Comparison of ENCODE assay signal across 15 cellular contexts in the genomic region with DNA sequence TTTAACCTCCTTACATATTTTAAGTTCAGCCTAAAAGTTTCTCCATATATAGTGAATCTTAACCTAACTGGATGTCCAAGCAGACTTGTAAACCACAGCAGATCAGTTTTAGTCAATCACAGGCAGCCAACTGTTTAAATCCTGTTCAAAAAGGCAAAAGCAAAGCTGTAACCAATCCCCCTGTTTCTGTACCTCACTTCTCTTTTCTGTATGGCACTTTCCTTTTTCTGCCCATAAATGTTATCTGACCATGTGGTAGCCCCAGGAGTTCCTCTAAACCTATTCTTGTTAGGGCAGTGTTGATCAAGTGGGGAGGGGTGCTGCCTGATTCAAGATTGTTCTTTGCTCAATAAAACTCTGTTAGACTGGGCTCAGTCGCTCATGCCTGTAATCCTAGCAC. TPM values are rescaled to one million over a fixed set of nuclear protein-coding genes. Genes with fewer than 3 reads are reported as not detected.
DNase-seq lines count a peak whose midpoint lies in the region; ATAC-seq, FAIRE-seq and TF ChIP-seq lines count a peak whose summit lies in the region.
"Had no signal": no experiment of that assay in that cellular context is flagged by ENCODE, and none has a peak within 500 bp of the region (broad histone marks: within the 10 kb centered on the region; RNA-seq: fewer than 3 reads in every experiment).

No MANE protein-coding gene starts in this region.

- H2AFZ ChIP-seq in GM12878 (ENCODE audit: control insufficient read depth, low read depth, low read length), result no peak overlapping the region
- no peak overlapping the region for H2AFZ ChIP-seq in smooth muscle cell (ENCODE audit: low read depth)

- peak; percentile 45 to 75 for DNase-seq in NOMO-1 (lab: John Stamatoyannopoulos, UW; ENCODE audit: unreplicated experiment in 2 of 2)
- no peak for DNase-seq in GM12878 (ENCODE audit: low read depth, low spot score)
- DNase-seq in smooth muscle cell (lab: John Stamatoyannopoulos, UW; ENCODE audit: unreplicated experiment), result no peak
- DNase-seq in A673 (ENCODE audit: low spot score), result no peak
- DNase-seq: CD8-positive, alpha-beta T cell; H9; Karpas-422; NCI-H1417 treated with DMSO at 0.1 percent for 48 hours; NCI-H2029 treated with DMSO at 0.1 percent for 48 hours; NCI-H510A treated with DMSO at 0.1 percent for 48 hours; T-helper 1 cell had no signal

- SMC1A ChIA-PET in GM12878 (lab: Charles Lee; ENCODE audit: uncharacterized antibody, unreplicated experiment), result interaction anchor here (2.5 kb wide), 1 partner anchor 8 kb away, joined by 7 read pairs; no protein-coding TSS in a partner anchor

- TF ChIP-seq RAD21 in GM12878 (IDR thresholded peaks at IDR 0.05; ENCODE audit: insufficient read depth, low read depth, low read length), result no peak

- H3K27me3 ChIP-seq in HUES48 (ENCODE audit: control insufficient read depth, insufficient read depth, low read length), result peaks cover 46% of the 10 kb centered on the region
- H3K27me3 ChIP-seq in GM12878 (replicated peaks in 1 of 2; ENCODE audit: control insufficient read depth in 2 of 2, insufficient read depth in 2 of 2, low read length in 1 of 2), result no peaks in the 10 kb centered on the region
- H3K27me3 ChIP-seq in smooth muscle cell (ENCODE audit: low read depth), result no peaks in the 10 kb centered on the region
- peaks cover 25% of the 10 kb centered on the region for H3K27me3 ChIP-seq in A673 (replicated peaks; ENCODE audit: insufficient read depth, low read depth, low read length, poor library complexity)

- ATAC-seq in GM12878 (peak; percentile 68), HG03159 (IDR thresholded peaks at IDR 0.05; ENCODE audit: unreplicated experiment) (no peak), HG03571 (IDR thresholded peaks at IDR 0.05; ENCODE audit: unreplicated experiment) (no peak)
- ATAC-seq: CD8-positive, alpha-beta T cell had no signal

- no peak for FAIRE-seq in GM12878 (lab: Jason Lieb, UNC)

- peaks cover 14% of the 10 kb centered on the region for H3F3A ChIP-seq in smooth muscle cell (ENCODE audit: low read depth)

- POLR2A ChIA-PET in GM12878 (lab: Charles Lee), result no interaction called here
- POLR2A ChIA-PET in A673 (lab: Charles Lee; ENCODE audit: low non-redundant PET), result no interaction called here

- H3K36me3 ChIP-seq in HUES48 (ENCODE audit: control insufficient read depth, insufficient read depth, low read length), result no peaks in the 10 kb centered on the region
- H3K36me3 ChIP-seq in GM12878 (ENCODE audit: control insufficient read depth in 2 of 2, insufficient read depth in 2 of 2, low read length in 1 of 2), result no peaks in the 10 kb centered on the region
- H3K36me3 ChIP-seq in smooth muscle cell (ENCODE audit: low read depth), result no peaks in the 10 kb centered on the region
- no peaks in the 10 kb centered on the region for H3K36me3 ChIP-seq in A673 (ENCODE audit: insufficient read depth, low read length, poor library complexity, severe bottlenecking)

- CTCF ChIA-PET in GM12878 (lab: Yijun Ruan, JAX) (interaction anchor here (0.7 to 2.4 kb wide), 2 partner anchors 128 to 143 kb away, joined by 3 to 9 read pairs; no protein-coding TSS in a partner anchor), A673 (lab: Charles Lee) (interaction anchor here (0.6 to 1.0 kb wide), 2 partner anchors 128 to 479 kb away, joined by 3 to 8 read pairs; no protein-coding TSS in a partner anchor)

- no peak for TF ChIP-seq POLR2A in GM12878 (IDR thresholded peaks at IDR 0.05; ENCODE audit: low read depth, low read length)

- H3K4me1 ChIP-seq in HUES48 (ENCODE audit: control insufficient read depth, insufficient read depth, low read length) (peaks cover 69% of the 10 kb centered on the region), GM12878 (ENCODE audit: control insufficient read depth, insufficient read depth, low read length) (no peaks in the 10 kb centered on the region), smooth muscle cell (ENCODE audit: low read depth) (peaks cover 26% of the 10 kb centered on the region), A673 (ENCODE audit: insufficient read depth, low read length, poor library complexity, severe bottlenecking) (peaks cover 14% of the 10 kb centered on the region)

- TF ChIP-seq CTCF in GM12878 (IDR thresholded peaks at IDR 0.05 in 2 of 3, conservative IDR thresholded peaks at IDR 0.05 in 1 of 3; ENCODE audit: control insufficient read depth in 2 of 3, extremely low read depth in 1 of 3, insufficient read depth in 1 of 3, low read depth in 3 of 3, low read length in 3 of 3) (no peak), smooth muscle cell (IDR thresholded peaks at IDR 0.05; ENCODE audit: borderline replicate concordance, insufficient read depth, poor library complexity, severe bottlenecking) (no peak), A673 (conservative IDR thresholded peaks at IDR 0.05; ENCODE audit: low read depth, low read length) (no peak)

- WGBS in GM12878 (ENCODE audit: insufficient coverage, insufficient replicate concordance, low lambda C conversion rate, missing lambda C conversion rate), result 6% methylated on average over 1 of the region's 1 CpG
- 55% methylated on average over 1 of the region's 1 CpG for WGBS in smooth muscle cell (ENCODE audit: low lambda C conversion rate)

- RAD21 ChIA-PET in GM12878 (lab: Charles Lee; ENCODE audit: unreplicated experiment), result interaction anchor here (0.7 to 1.7 kb wide), 4 partner anchors 9 to 175 kb away, joined by 3 to 6 read pairs (median 4); no protein-coding TSS in a partner anchor

- in situ Hi-C loops in GM12878 (cut with MboI), result no loop called here

- intact Hi-C loops in GM12878 (cut with micrococcal nuclease; ENCODE audit: unreplicated experiment), result no loop called here
- intact Hi-C loops in A673 (cut with micrococcal nuclease; ENCODE audit: unreplicated experiment), result no loop called here

- H3K4me2 ChIP-seq in GM12878 (ENCODE audit: control insufficient read depth, insufficient read depth) (no peak overlapping the region), smooth muscle cell (no peak overlapping the region)

- H3K9me3 ChIP-seq in HUES48 (ENCODE audit: control insufficient read depth, insufficient read depth, low read length) (no peaks in the 10 kb centered on the region), GM12878 (replicated peaks; ENCODE audit: control insufficient read depth, insufficient read depth, low read length) (no peaks in the 10 kb centered on the region), smooth muscle cell (replicated peaks; ENCODE audit: low read depth) (no peaks in the 10 kb centered on the region), A673 (ENCODE audit: low read depth, low read length, poor library complexity, severe bottlenecking) (no peaks in the 10 kb centered on the region)

- H3K79me2 ChIP-seq in GM12878 (ENCODE audit: control insufficient read depth, insufficient read depth, low read length) (no peaks in the 10 kb centered on the region), smooth muscle cell (ENCODE audit: low read depth) (no peaks in the 10 kb centered on the region)

- H3K4me3 ChIP-seq in HUES48 (ENCODE audit: low read depth, low read length) (no peak overlapping the region), GM12878 (no peak overlapping the region), smooth muscle cell (no peak overlapping the region), A673 (ENCODE audit: low read depth, low read length, poor library complexity, severe bottlenecking) (no peak overlapping the region)
- H3K4me3 ChIP-seq: SK-N-MC had no signal

- no peak for TF ChIP-seq EP300 in GM12878 (IDR thresholded peaks at IDR 0.05; ENCODE audit: borderline replicate concordance in 1 of 2, control insufficient read depth in 1 of 2, low read depth in 2 of 2, low read length in 2 of 2)

- H3K9ac ChIP-seq in HUES48 (ENCODE audit: low read depth, low read length) (no peak overlapping the region), GM12878 (ENCODE audit: control insufficient read depth, insufficient read depth, low read length) (no peak overlapping the region), smooth muscle cell (ENCODE audit: low read depth) (no peak overlapping the region)

- H3K27ac ChIP-seq in HUES48 (ENCODE audit: low read depth, low read length) (peak overlapping the region; percentile 61), GM12878 (ENCODE audit: control insufficient read depth, insufficient read depth) (no peak overlapping the region), smooth muscle cell (ENCODE audit: low read depth) (peak overlapping the region; percentile 71), A673 (ENCODE audit: low read depth, low read length, poor library complexity, severe bottlenecking) (no peak overlapping the region)
- H3K27ac ChIP-seq: SK-N-MC had no signal

- no TSS peak for BruUV-seq in GM12878 (replicated peaks; lab: Mats Ljungman, UMichigan)
- no TSS peak for BruUV-seq in A673 (replicated peaks; lab: Mats Ljungman, UMichigan)

- H4K20me1 ChIP-seq in GM12878 (ENCODE audit: control insufficient read depth, insufficient read depth) (no peaks in the 10 kb centered on the region), smooth muscle cell (ENCODE audit: low read depth) (no peaks in the 10 kb centered on the region)

TF ChIP-seq in GM12878, 131 proteins besides CTCF, POLR2A, EP300 and RAD21 (continues in another document):
- TF ChIP-seq USF2 (IDR thresholded peaks at IDR 0.05; ENCODE audit: borderline replicate concordance, low read depth, low read length), result no peak

RNA-seq across cellular contexts. Expression of gene DACT1, which starts 8.5 kb away (rescaled TPM):
- total RNA-seq in GM12878 (2013; cell fraction: nucleolus; rRNA removed), result 8.0 and 8.1 TPM in 2 replicates
- 0.87 and 1.1 TPM in 2 replicates for total RNA-seq in GM12878 (2014; rRNA removed)
- total RNA-seq in GM12878 (2014; rRNA removed; fragmentation: Illumina TruSeq; extraction: Trizol), result 0.69 and 0.76 TPM in 2 replicates
- 1.3 TPM in 2 replicates for total RNA-seq in GM12878 (2021)
- not detected for polyA plus RNA-seq in GM12878 (2011; ENCODE audit: low read depth)
- 2.3 and 2.9 TPM in 2 replicates for polyA plus RNA-seq in GM12878 (2011; rRNA removed)
- polyA plus RNA-seq in GM12878 (2011; cell fraction: cytosol; rRNA removed), result 3.7 and 4.5 TPM in 2 replicates
- polyA plus RNA-seq in GM12878 (2011; cell fraction: nucleus; rRNA removed), result 3.0 and 3.7 TPM in 2 replicates
- polyA plus RNA-seq in GM12878 (2012), result 0.27 and 0.36 TPM in 2 replicates
- 1.1 and 2.3 TPM in 2 replicates for polyA plus RNA-seq in GM12878 (2014; fragmentation: Illumina TruSeq; extraction: Trizol)
- under 1 TPM; 0.16 to 0.27 TPM for polyA plus RNA-seq in GM12878 (2014; fragmentation: Nextera tagmentation; extraction: Ambion mirVana)
- polyA plus RNA-seq in GM12878 (2014; rRNA removed), result 0.90 and 1.1 TPM in 2 replicates
- polyA plus RNA-seq in GM12878 (2016; fragmentation: Nextera tagmentation; extraction: Ambion mirVana), result under 1 TPM; 0.13 to 0.29 TPM
- polyA minus RNA-seq in GM12878 (2011; rRNA and poly(A)+ RNA removed), result 5.6 and 6.2 TPM in 2 replicates
- 1.5 and 2.4 TPM in 2 replicates for polyA minus RNA-seq in GM12878 (2011; cell fraction: cytosol; rRNA and poly(A)+ RNA removed)
- polyA minus RNA-seq in GM12878 (2011; cell fraction: nucleus; rRNA and poly(A)+ RNA removed), result 1.7 TPM in 2 replicates
- total RNA-seq in smooth muscle cell, result 91.4 and 107 TPM in 2 replicates
- polyA plus RNA-seq in smooth muscle cell, result 75.7 and 92.4 TPM in 2 replicates
- total RNA-seq in A673 (2021), result 4.7 and 5.1 TPM in 2 replicates

Comparison
In these comparisons a context has a peak if more than half of its experiments do, and no peak if none do; other contexts are left out.
1. H3K27ac ChIP-seq: peak in HUES48 (single experiment) and smooth muscle cell (single experiment); none in GM12878 (single experiment) and A673 (single experiment).
2. DNase-seq: peak in NOMO-1 (2 of 2); none in GM12878 (single experiment), smooth muscle cell (single experiment) and A673 (single experiment).
3. RNA of gene DACT1, which starts 8.5 kb away (total RNA-seq): 91.4 to 107 TPM in smooth muscle cell; 4.7 to 5.1 TPM in A673 and 0.69 to 8.1 TPM in GM12878; every median in the first group is over 10 times any median in the second.